In genomic region chrX:55201930-55202579, GRCh38 we compare ENCODE assay signal across 21 cellular contexts. TPM values are rescaled to one million over a fixed set of nuclear protein-coding genes. Genes with fewer than 3 reads are reported as not detected.
"Had no signal": no experiment of that assay in that cellular context is flagged by ENCODE, and none has a peak within 500 bp of the region (broad histone marks: within the 10 kb centered on the region; RNA-seq: fewer than 3 reads in every experiment).

No MANE protein-coding gene starts in this region.

- ATAC-seq: body of pancreas; effector memory CD8-positive, alpha-beta T cell; heart right ventricle; left ventricle myocardium superior; stimulated activated naive CD8-positive, alpha-beta T cell treated with anti-CD3 and anti-CD28 coated beads, Interleukin-15, Interleukin-2, amounts not matched to agents 100 U/mL and 50 U/mL, for 24 hours had no signal

- H3K9me3 Mint-ChIP-seq: activated naive CD4-positive, alpha-beta T cell treated with anti-CD3 and anti-CD28 coated beads, Interleukin-2, amount 50 U/mL, for 24 hours; dendritic cell treated with granulocyte-macrophage colony-stimulating factor and Interleukin-4, amounts not matched to agents 40 ng/mL and 50 ng/mL, for 4 days; effector memory CD8-positive, alpha-beta T cell had no signal

- DNase-seq: activated CD4-positive, alpha-beta T cell treated with anti-CD3 and anti-CD28 coated beads, Interleukin-2, amount 50 U/mL, for 4 hours; activated CD4-positive, CD25-positive, alpha-beta regulatory T cell treated with anti-CD3 and anti-CD28 coated beads, Interleukin-2, amount 50 U/mL, for 72 hours; activated effector memory CD4-positive, alpha-beta T cell treated with Interleukin-2 at 50 U/mL for 16 hours; activated T-cell treated with anti-CD3 and anti-CD28 coated beads, Interleukin-2, amount 50 U/mL, for 1 hour; amniotic stem cell; body of pancreas; effector memory CD8-positive, alpha-beta T cell; heart right ventricle; left ventricle myocardium superior; nephron progenitor cell; stimulated activated CD4-positive, alpha-beta T cell treated with anti-CD3 and anti-CD28 coated beads, Interleukin-2, amount 100 ng/mL, for 48 hours; stimulated activated CD8-positive, alpha-beta memory T cell treated with anti-CD3 and anti-CD28 coated beads, Interleukin-4, amount 100 ng/mL, for 48 hours; stimulated activated naive CD8-positive, alpha-beta T cell treated with anti-CD3 and anti-CD28 coated beads, Interleukin-15, Interleukin-2, amounts not matched to agents 100 U/mL and 50 U/mL, for 24 hours; testis had no signal

- H3K36me3 Mint-ChIP-seq: activated naive CD4-positive, alpha-beta T cell treated with anti-CD3 and anti-CD28 coated beads, Interleukin-2, amount 50 U/mL, for 24 hours had no signal

- H3K4me1 ChIP-seq: body of pancreas, heart right ventricle, testis had no signal

- H3K27ac ChIP-seq: body of pancreas, heart right ventricle, testis had no signal

- H3K9me3 ChIP-seq: body of pancreas, testis had no signal

- H3K27ac Mint-ChIP-seq: activated naive CD4-positive, alpha-beta T cell treated with anti-CD3 and anti-CD28 coated beads, Interleukin-2, amount 50 U/mL, for 24 hours; dendritic cell treated with granulocyte-macrophage colony-stimulating factor and Interleukin-4, amounts not matched to agents 40 ng/mL and 50 ng/mL, for 4 days; effector memory CD8-positive, alpha-beta T cell; nephron progenitor cell had no signal

- H3K27me3 Mint-ChIP-seq: dendritic cell treated with granulocyte-macrophage colony-stimulating factor and Interleukin-4, amounts not matched to agents 40 ng/mL and 50 ng/mL, for 4 days had no signal

- H3K4me1 Mint-ChIP-seq: activated naive CD4-positive, alpha-beta T cell treated with anti-CD3 and anti-CD28 coated beads, Interleukin-2, amount 50 U/mL, for 24 hours; nephron progenitor cell had no signal

- H3K4me3 ChIP-seq: body of pancreas, heart right ventricle, testis had no signal

- H3K36me3 ChIP-seq: heart right ventricle had no signal

- H3K4me3 Mint-ChIP-seq: activated naive CD4-positive, alpha-beta T cell treated with anti-CD3 and anti-CD28 coated beads, Interleukin-2, amount 50 U/mL, for 24 hours; dendritic cell treated with granulocyte-macrophage colony-stimulating factor and Interleukin-4, amounts not matched to agents 40 ng/mL and 50 ng/mL, for 4 days; effector memory CD8-positive, alpha-beta T cell; nephron progenitor cell had no signal

- H3K27me3 ChIP-seq: body of pancreas, testis had no signal

RNA-seq across cellular contexts. Expression of gene PAGE5, which starts 18.1 kb away (rescaled TPM):
- total RNA-seq: body of pancreas, epithelial cell of proximal tubule, frontal cortex, heart right ventricle, left ventricle myocardium superior, mesenteric fat pad, osteoblast, pulmonary artery endothelial cell had no signal
